29 cellular contexts compared by ENCODE assay signal in the genomic region with DNA sequence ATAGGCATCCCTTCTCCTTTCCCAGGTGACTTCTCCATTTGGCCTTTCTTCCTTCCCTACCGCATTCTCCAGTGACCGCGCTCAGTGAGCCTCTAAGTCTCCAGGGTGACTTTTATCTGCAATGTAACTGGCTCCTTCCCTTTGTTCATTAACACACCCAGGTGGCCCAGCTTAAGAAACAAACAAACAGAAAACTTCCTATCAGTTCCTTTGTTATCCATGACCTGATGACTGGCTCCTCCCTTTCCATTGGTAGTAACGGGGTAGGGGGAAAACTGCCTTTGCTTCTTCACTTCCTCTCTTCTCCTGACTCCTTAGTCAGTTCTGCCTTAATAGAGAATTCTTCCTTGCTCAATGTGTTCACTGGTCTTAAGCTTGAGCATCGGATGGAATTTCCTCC. TPM values are rescaled to one million over a fixed set of nuclear protein-coding genes. Genes with fewer than 3 reads are reported as not detected.
"Had no signal": no experiment of that assay in that cellular context is flagged by ENCODE, and none has a peak within 500 bp of the region (broad histone marks: within the 10 kb centered on the region; RNA-seq: fewer than 3 reads in every experiment).

No MANE protein-coding gene starts in this region.

- H3K27ac Mint-ChIP-seq: activated CD4-positive, alpha-beta memory T cell treated with anti-CD3 and anti-CD28 coated beads, Interleukin-2, amount 10 ng/mL, durations not matched to agents 7 days and 5 days; activated CD8-positive, alpha-beta memory T cell treated with anti-CD3 and anti-CD28 coated beads, Interleukin-2, amount 10 ng/mL, durations not matched to agents 7 days and 5 days; activated naive CD8-positive, alpha-beta T cell treated with anti-CD3 and anti-CD28 coated beads for 36 hours; T-helper 1 cell treated with Interleukin-12 subunit alpha and Interleukin-12 subunit beta and Interleukin-4 antibody, amounts not matched to agents 30 μg/mL and 1 μg/mL, for 36 hours; T-helper 2 cell treated with Interferon-gamma antibody and Interleukin-4, amounts not matched to agents 5 μg/mL and 100 μg/mL, for 36 hours had no signal

- ATAC-seq: activated CD4-positive, CD25-positive, alpha-beta regulatory T cell treated with anti-CD3 and anti-CD28 coated beads, Interleukin-2, amount 50 U/mL, for 24 hours; activated CD8-positive, alpha-beta memory T cell treated with anti-CD3 and anti-CD28 coated beads, Interleukin-2, amount 10 ng/mL, durations not matched to agents 7 days and 5 days; PC-3 had no signal

- H3K4me1 Mint-ChIP-seq: activated CD4-positive, alpha-beta memory T cell treated with anti-CD3 and anti-CD28 coated beads, Interleukin-2, amount 10 ng/mL, durations not matched to agents 7 days and 5 days; activated CD8-positive, alpha-beta memory T cell treated with anti-CD3 and anti-CD28 coated beads, Interleukin-2, amount 10 ng/mL, durations not matched to agents 7 days and 5 days; activated naive CD8-positive, alpha-beta T cell treated with anti-CD3 and anti-CD28 coated beads for 36 hours; central memory CD8-positive, alpha-beta T cell had no signal

- H3K9me3 Mint-ChIP-seq: T-helper 2 cell treated with Interferon-gamma antibody and Interleukin-4, amounts not matched to agents 5 μg/mL and 100 μg/mL, for 36 hours had no signal

- H3K4me2 ChIP-seq: SK-N-SH had no signal

- H3K4me3 ChIP-seq: Peyer's patch, SJSA1 had no signal

- H3K27ac ChIP-seq: brain microvascular endothelial cell, Peyer's patch, SJSA1 had no signal

- H3K4me1 ChIP-seq: Peyer's patch, SJSA1 had no signal

- H3K36me3 ChIP-seq: brain microvascular endothelial cell, Peyer's patch, SJSA1 had no signal

- H3K27me3 ChIP-seq: brain microvascular endothelial cell, Peyer's patch, SJSA1 had no signal

- H3K9me2 ChIP-seq: SK-N-SH had no signal

- H3K36me3 Mint-ChIP-seq: activated CD8-positive, alpha-beta memory T cell treated with anti-CD3 and anti-CD28 coated beads, Interleukin-2, amount 10 ng/mL, durations not matched to agents 7 days and 5 days; activated naive CD8-positive, alpha-beta T cell treated with anti-CD3 and anti-CD28 coated beads for 36 hours had no signal

- H3K9me3 ChIP-seq: Peyer's patch, SJSA1, SK-N-SH had no signal

- DNase-seq: activated CD4-positive, alpha-beta memory T cell treated with anti-CD3 and anti-CD28 coated beads, Interleukin-2, amount 10 ng/mL, durations not matched to agents 7 days and 5 days; activated CD4-positive, alpha-beta T cell treated with anti-CD3 and anti-CD28 coated beads for 4 hours; activated CD8-positive, alpha-beta memory T cell treated with anti-CD3 and anti-CD28 coated beads for 24 hours; activated CD8-positive, alpha-beta memory T cell treated with anti-CD3 and anti-CD28 coated beads, Interleukin-2, amount 10 ng/mL, durations not matched to agents 7 days and 5 days; activated CD8-positive, alpha-beta memory T cell treated with anti-CD3 and anti-CD28 coated beads, Interleukin-2, amount 50 U/mL, for 48 hours; activated effector memory CD4-positive, alpha-beta T cell treated with Interleukin-2 at 50 U/mL for 16 hours; activated naive CD4-positive, alpha-beta T cell treated with anti-CD3 and anti-CD28 coated beads, Interleukin-2, amount 50 U/mL, for 16 hours; activated naive CD8-positive, alpha-beta T cell treated with anti-CD3 and anti-CD28 coated beads for 36 hours; activated T-cell treated with anti-CD3 and anti-CD28 coated beads, Interleukin-2, amount 50 U/mL, for 48 hours; amniotic stem cell; aorta; brain microvascular endothelial cell; NCI-H1092; NCI-H1436 treated with DMSO at 0.1 percent for 48 hours; NCI-H1694 treated with DMSO at 0.1 percent for 48 hours; NCI-H2029; NCI-H345; NCI-H524 treated with DMSO at 0.1 percent for 48 hours; PC-3; Peyer's patch; RPMI8226; SHP77 treated with DMSO at 0.1 percent for 48 hours; SK-N-SH had no signal

- H3K9ac ChIP-seq: SK-N-SH had no signal

- H3K27me3 Mint-ChIP-seq: activated CD4-positive, alpha-beta memory T cell treated with anti-CD3 and anti-CD28 coated beads, Interleukin-2, amount 10 ng/mL, durations not matched to agents 7 days and 5 days; activated CD8-positive, alpha-beta memory T cell treated with anti-CD3 and anti-CD28 coated beads, Interleukin-2, amount 10 ng/mL, durations not matched to agents 7 days and 5 days; central memory CD8-positive, alpha-beta T cell had no signal

- H3K4me3 Mint-ChIP-seq: activated CD4-positive, alpha-beta memory T cell treated with anti-CD3 and anti-CD28 coated beads, Interleukin-2, amount 10 ng/mL, durations not matched to agents 7 days and 5 days; activated CD8-positive, alpha-beta memory T cell treated with anti-CD3 and anti-CD28 coated beads, Interleukin-2, amount 10 ng/mL, durations not matched to agents 7 days and 5 days; activated naive CD8-positive, alpha-beta T cell treated with anti-CD3 and anti-CD28 coated beads for 36 hours; central memory CD8-positive, alpha-beta T cell; T-helper 1 cell treated with Interleukin-12 subunit alpha and Interleukin-12 subunit beta and Interleukin-4 antibody, amounts not matched to agents 30 μg/mL and 1 μg/mL, for 36 hours; T-helper 2 cell treated with Interferon-gamma antibody and Interleukin-4, amounts not matched to agents 5 μg/mL and 100 μg/mL, for 36 hours had no signal

RNA-seq across cellular contexts. Expression of gene SH3GL2, which starts 7.0 kb away (rescaled TPM):
- total RNA-seq: activated CD4-positive, alpha-beta memory T cell treated with anti-CD3 and anti-CD28 coated beads, Interleukin-2, amount 10 ng/mL, durations not matched to agents 7 days and 5 days; activated CD8-positive, alpha-beta memory T cell treated with anti-CD3 and anti-CD28 coated beads, Interleukin-2, amount 10 ng/mL, durations not matched to agents 7 days and 5 days; activated naive CD8-positive, alpha-beta T cell treated with anti-CD3 and anti-CD28 coated beads for 36 hours; aorta; MCF 10A had no signal
